30 cellular contexts compared by ENCODE assay signal in the genomic region with DNA sequence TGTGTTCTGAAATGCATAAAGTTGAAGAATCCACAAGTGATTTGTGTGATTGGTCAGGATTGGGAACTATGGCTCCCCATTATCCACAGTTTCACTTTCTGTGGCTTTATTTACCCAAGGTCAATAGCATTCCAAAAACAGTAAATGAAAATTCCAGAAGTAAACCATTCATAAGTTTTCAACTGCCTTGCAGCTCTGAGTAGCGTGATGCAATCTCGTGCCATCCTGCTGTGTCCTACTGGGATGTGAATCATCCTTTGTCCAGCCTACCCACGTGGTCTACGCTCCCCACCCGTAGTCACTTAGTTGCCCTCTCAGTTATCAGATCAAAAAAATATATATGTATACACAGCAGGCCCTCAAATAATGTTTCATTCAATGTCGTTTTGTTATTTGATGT.
A peak's percentile ranks its signal among the peaks of the same experiment; 100 is the strongest.
DNase-seq lines count a peak whose midpoint lies in the region; ATAC-seq and TF ChIP-seq lines count a peak whose summit lies in the region.
"Had no signal": no experiment of that assay in that cellular context is flagged by ENCODE, and none has a peak within 500 bp of the region (broad histone marks: within the 10 kb centered on the region; RNA-seq: fewer than 3 reads in every experiment).

No MANE protein-coding gene starts in this region.

- H3K79me1 ChIP-seq in trophoblast cell (ENCODE audit: low read length): no peaks in the 10 kb centered on the region

- no peaks in the 10 kb centered on the region for H4K20me1 ChIP-seq in smooth muscle cell (ENCODE audit: low read depth)

- H3K4me1 ChIP-seq in smooth muscle cell (ENCODE audit: low read depth) (peaks cover 24% of the 10 kb centered on the region), trophoblast cell (ENCODE audit: control insufficient read depth in 1 of 2, insufficient read depth in 2 of 2, low read length in 2 of 2) (no peaks in the 10 kb centered on the region)
- H3K4me1 ChIP-seq: adrenal gland, esophagus squamous epithelium, gastroesophageal sphincter, left ventricle myocardium inferior, testis, vagina had no signal

- no peaks in the 10 kb centered on the region for H3K9me3 ChIP-seq in smooth muscle cell (replicated peaks; ENCODE audit: low read depth)
- no peaks in the 10 kb centered on the region for H3K9me3 ChIP-seq in trophoblast cell (ENCODE audit: insufficient read depth, low read depth, low read length)
- H3K9me3 ChIP-seq: adrenal gland, esophagus squamous epithelium, neutrophil, testis, vagina had no signal

- ATAC-seq in HG03097 (IDR thresholded peaks at IDR 0.05; ENCODE audit: low FRiP score, unreplicated experiment): no peak
- ATAC-seq: activated CD8-positive, alpha-beta memory T cell treated with anti-CD3 and anti-CD28 coated beads, Interleukin-2, amount 10 ng/mL, durations not matched to agents 7 days and 5 days; gastroesophageal sphincter; stimulated activated naive CD8-positive, alpha-beta T cell treated with anti-CD3 and anti-CD28 coated beads, Interleukin-15, Interleukin-2, amounts not matched to agents 100 U/mL and 50 U/mL, for 24 hours had no signal

- no peak overlapping the region for H2AFZ ChIP-seq in smooth muscle cell (ENCODE audit: low read depth)
- H2AFZ ChIP-seq in trophoblast cell (ENCODE audit: insufficient read depth, low read length, poor library complexity): no peak overlapping the region

- H3K79me2 ChIP-seq in smooth muscle cell (ENCODE audit: low read depth): no peaks in the 10 kb centered on the region
- no peaks in the 10 kb centered on the region for H3K79me2 ChIP-seq in trophoblast cell (ENCODE audit: control insufficient read depth, insufficient read depth, low read length, poor library complexity)

- H4K91ac ChIP-seq in trophoblast cell (ENCODE audit: low read depth, low read length): no peak overlapping the region

- H3K4me2 ChIP-seq in smooth muscle cell (peak overlapping the region; percentile 40), trophoblast cell (ENCODE audit: low read length) (no peak overlapping the region)

- no peak overlapping the region for H4K8ac ChIP-seq in trophoblast cell (ENCODE audit: low read depth, low read length)

- no peak overlapping the region for H3K4ac ChIP-seq in trophoblast cell (ENCODE audit: low read depth, low read length)

- H4K12ac ChIP-seq in trophoblast cell (ENCODE audit: low read depth, low read length): no peak overlapping the region

- peak overlapping the region; percentile 87 for H3K27ac ChIP-seq in smooth muscle cell (ENCODE audit: low read depth)
- H3K27ac ChIP-seq in trophoblast cell (ENCODE audit: low read depth, low read length): no peak overlapping the region
- H3K27ac ChIP-seq: 22Rv1, adrenal gland, esophagus squamous epithelium, gastroesophageal sphincter, left ventricle myocardium inferior, neutrophil, testis, vagina had no signal

- no peak overlapping the region for H3K4me3 ChIP-seq in astrocyte of the spinal cord (ENCODE audit: low read depth, low read length)
- no peak overlapping the region for H3K4me3 ChIP-seq in smooth muscle cell
- no peak overlapping the region for H3K4me3 ChIP-seq in trophoblast cell (ENCODE audit: low read depth, low read length)
- H3K4me3 ChIP-seq: adrenal gland, esophagus squamous epithelium, gastroesophageal sphincter, left ventricle myocardium inferior, testis, vagina had no signal

- H2BK12ac ChIP-seq in trophoblast cell (ENCODE audit: low read length): no peak overlapping the region

- H2BK120ac ChIP-seq in trophoblast cell (ENCODE audit: insufficient read depth, low read length, poor library complexity): no peak overlapping the region

- peaks cover 1% of the 10 kb centered on the region for H3K36me3 ChIP-seq in smooth muscle cell (ENCODE audit: low read depth)
- H3K36me3 ChIP-seq in trophoblast cell (ENCODE audit: control insufficient read depth in 1 of 2, insufficient read depth in 2 of 2, low read length in 2 of 2): no peaks in the 10 kb centered on the region
- H3K36me3 ChIP-seq: adrenal gland, esophagus squamous epithelium, gastroesophageal sphincter, left ventricle myocardium inferior, neutrophil, vagina had no signal

- TF ChIP-seq CTCF in astrocyte of the spinal cord (IDR thresholded peaks at IDR 0.05; ENCODE audit: low read depth, low read length) (no peak), smooth muscle cell (IDR thresholded peaks at IDR 0.05; ENCODE audit: borderline replicate concordance, insufficient read depth, poor library complexity, severe bottlenecking) (no peak)

- H3K14ac ChIP-seq in trophoblast cell (ENCODE audit: low read length): no peak overlapping the region

- H2BK5ac ChIP-seq in trophoblast cell (ENCODE audit: low read depth, low read length, poor library complexity): no peak overlapping the region

- H3K23ac ChIP-seq in trophoblast cell (ENCODE audit: low read length): no peak overlapping the region

- H2AK5ac ChIP-seq in trophoblast cell (ENCODE audit: low read length): no peak overlapping the region

- peaks cover 23% of the 10 kb centered on the region for H3F3A ChIP-seq in smooth muscle cell (ENCODE audit: low read depth)

- no peak overlapping the region for H3K18ac ChIP-seq in trophoblast cell (ENCODE audit: low read length)

- H3K27me3 ChIP-seq in smooth muscle cell (ENCODE audit: low read depth) (no peaks in the 10 kb centered on the region), trophoblast cell (ENCODE audit: insufficient read depth, low read length) (no peaks in the 10 kb centered on the region)
- H3K27me3 ChIP-seq: adrenal gland, esophagus squamous epithelium, gastroesophageal sphincter, neutrophil, testis, vagina had no signal

- in situ Hi-C loops in astrocyte of the spinal cord (cut with HindIII; ENCODE audit: low sequenced_read_pairs): no loop called here

- no peak overlapping the region for H3K9ac ChIP-seq in smooth muscle cell (ENCODE audit: low read depth)
- H3K9ac ChIP-seq in trophoblast cell (ENCODE audit: low read length): no peak overlapping the region

- peak; percentile 31 for DNase-seq in DMS53 (lab: John Stamatoyannopoulos, UW)
- no peak for DNase-seq in DMS53 treated with DMSO at 0.1 percent for 48 hours (lab: John Stamatoyannopoulos, UW; ENCODE audit: unreplicated experiment)
- peak; percentile 70 for DNase-seq in OCI-M1 (lab: John Stamatoyannopoulos, UW)
- DNase-seq in astrocyte of the spinal cord (ENCODE audit: low read depth, low spot score): peak; percentile 3
- DNase-seq in smooth muscle cell (lab: John Stamatoyannopoulos, UW; ENCODE audit: unreplicated experiment): no peak
- no peak for DNase-seq in RPMI8226
- no peak for DNase-seq in trophoblast cell
- DNase-seq: activated CD4-positive, alpha-beta T cell treated with anti-CD3 and anti-CD28 coated beads, Interleukin-2, amount 50 U/mL, for 1 hour; activated CD8-positive, alpha-beta memory T cell treated with anti-CD3 and anti-CD28 coated beads, Interleukin-2, amount 10 ng/mL, durations not matched to agents 7 days and 5 days; activated naive CD4-positive, alpha-beta T cell treated with anti-CD3 and anti-CD28 coated beads for 36 hours; adrenal gland; AML-193; CD4-positive, alpha-beta T cell; esophagus squamous epithelium; H7; hippocampal formation; left ventricle myocardium inferior; MM.1S; NCI-H1417 treated with DMSO at 0.1 percent for 48 hours; NCI-H446 treated with DMSO at 0.1 percent for 48 hours; SHP77 treated with DMSO at 0.1 percent for 48 hours; stimulated activated naive CD8-positive, alpha-beta T cell treated with anti-CD3 and anti-CD28 coated beads, Interleukin-15, Interleukin-2, amounts not matched to agents 100 U/mL and 50 U/mL, for 24 hours; SW 1271; T1000; testis had no signal

- WGBS in smooth muscle cell (ENCODE audit: low lambda C conversion rate): 56% methylated on average over 6 of the region's 6 CpGs
- no CpG with 5 or more reads among the region's 6 CpGs for WGBS in trophoblast cell (ENCODE audit: extremely low coverage, insufficient coverage, insufficient read length)

Comparison
In these comparisons a context has a peak if more than half of its experiments do, and no peak if none do; other contexts are left out.
1. DNase-seq: peak in DMS53 (single experiment), OCI-M1 (single experiment) and astrocyte of the spinal cord (single experiment); none in DMS53 treated with DMSO at 0.1 percent for 48 hours (single experiment), smooth muscle cell (single experiment), RPMI8226 (single experiment) and trophoblast cell (0 of 2).